Comparison of ENCODE assay signal across 25 cellular contexts in genomic region chr14:71036433-71036832, GRCh38.
"Had no signal": no experiment of that assay in that cellular context is flagged by ENCODE, and none has a peak within 500 bp of the region (broad histone marks: within the 10 kb centered on the region; RNA-seq: fewer than 3 reads in every experiment).

No MANE protein-coding gene starts in this region.

- H3K27ac ChIP-seq: lower lobe of right lung, pancreas, prostate gland, sigmoid colon, spleen, suprapubic skin, thoracic aorta, tibial artery, vagina had no signal

- H3K4me3 ChIP-seq: lower lobe of right lung, pancreas, prostate gland, sigmoid colon, spleen, suprapubic skin, thoracic aorta, tibial artery, vagina had no signal

- FAIRE-seq: keratinocyte, pancreas, small intestine had no signal

- H3K9me3 ChIP-seq: pancreas, prostate gland, thoracic aorta had no signal

- DNase-seq: hippocampal formation; kidney glomerular epithelial cell; left cardiac atrium; lower lobe of right lung; mammary epithelial cell; mesenchymal stem cell; naive thymus-derived CD8-positive, alpha-beta T cell; nucleus accumbens; pancreas; posterior cingulate gyrus; retina; right cardiac atrium; sigmoid colon; small intestine; spleen; stimulated activated CD4-positive, alpha-beta T cell treated with anti-CD3 and anti-CD28 coated beads, Interleukin-4, amount 100 ng/mL, for 24 hours; stimulated activated naive CD4-positive, alpha-beta T cell; tibial artery had no signal

- ATAC-seq: left cardiac atrium; left lobe of liver; lower lobe of right lung; naive thymus-derived CD8-positive, alpha-beta T cell; pancreas; right cardiac atrium; stimulated activated effector memory CD8-positive, alpha-beta T cell treated with anti-CD3 and anti-CD28 coated beads, Interleukin-12 subunit alpha, Interleukin-12 subunit beta, amount 100 ng/mL, for 72 hours had no signal

- H3K27me3 ChIP-seq: pancreas, sigmoid colon, spleen, suprapubic skin, tibial artery, vagina had no signal

- H3K4me1 ChIP-seq: lower lobe of right lung, pancreas, prostate gland, sigmoid colon, spleen, suprapubic skin, tibial artery, vagina had no signal
